Comparison of ENCODE assay signal across 1 cellular context in the genomic region with DNA sequence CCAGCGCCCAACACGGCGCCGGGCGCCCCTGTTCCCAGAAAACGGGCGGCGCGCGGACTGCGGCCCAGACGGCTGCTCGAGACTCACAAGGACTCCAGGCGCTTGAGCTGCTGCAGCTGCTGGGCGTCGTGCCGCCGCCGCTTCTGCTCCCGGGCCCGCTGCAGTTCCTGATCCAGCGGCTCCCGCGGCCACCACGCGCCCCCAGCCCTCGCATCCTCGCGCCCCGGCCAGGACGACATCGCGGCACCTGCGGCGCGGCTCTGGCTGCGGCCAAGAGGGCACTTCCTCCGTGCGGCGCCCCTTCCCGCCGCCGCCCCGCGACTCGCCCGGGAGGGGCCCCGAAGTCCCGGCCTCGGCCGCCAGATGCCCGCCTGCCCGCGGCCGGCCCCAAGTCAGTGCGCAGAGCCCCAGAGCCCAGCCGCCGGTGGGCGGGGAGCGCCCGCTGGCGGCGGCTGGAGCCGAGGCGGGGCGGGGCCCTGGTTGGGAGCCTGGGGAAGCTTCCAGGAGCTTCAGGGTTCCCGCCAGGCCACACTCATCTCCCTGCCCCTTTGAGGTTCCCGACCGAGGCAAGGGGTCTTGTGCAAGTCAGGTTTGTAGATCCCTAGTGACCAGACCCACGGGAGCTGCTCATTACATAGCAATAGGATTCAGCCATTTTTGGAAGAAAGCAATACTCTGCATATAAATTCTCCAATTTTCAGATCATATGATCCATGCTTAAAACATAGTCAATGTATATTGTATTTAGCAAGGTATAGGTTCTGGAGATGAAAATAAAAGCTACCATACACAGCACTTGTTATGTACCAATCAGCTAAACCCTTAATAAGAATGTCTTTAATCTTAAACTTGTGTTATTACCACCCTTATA.
TF ChIP-seq lines count a peak whose summit lies in the region.

No MANE protein-coding gene starts in this region.

TF ChIP-seq in HepG2, 621 proteins besides CTCF, POLR2A, EP300 and RAD21 (continued from another document and continues in another):
- TF ChIP-seq, protein P1, sequence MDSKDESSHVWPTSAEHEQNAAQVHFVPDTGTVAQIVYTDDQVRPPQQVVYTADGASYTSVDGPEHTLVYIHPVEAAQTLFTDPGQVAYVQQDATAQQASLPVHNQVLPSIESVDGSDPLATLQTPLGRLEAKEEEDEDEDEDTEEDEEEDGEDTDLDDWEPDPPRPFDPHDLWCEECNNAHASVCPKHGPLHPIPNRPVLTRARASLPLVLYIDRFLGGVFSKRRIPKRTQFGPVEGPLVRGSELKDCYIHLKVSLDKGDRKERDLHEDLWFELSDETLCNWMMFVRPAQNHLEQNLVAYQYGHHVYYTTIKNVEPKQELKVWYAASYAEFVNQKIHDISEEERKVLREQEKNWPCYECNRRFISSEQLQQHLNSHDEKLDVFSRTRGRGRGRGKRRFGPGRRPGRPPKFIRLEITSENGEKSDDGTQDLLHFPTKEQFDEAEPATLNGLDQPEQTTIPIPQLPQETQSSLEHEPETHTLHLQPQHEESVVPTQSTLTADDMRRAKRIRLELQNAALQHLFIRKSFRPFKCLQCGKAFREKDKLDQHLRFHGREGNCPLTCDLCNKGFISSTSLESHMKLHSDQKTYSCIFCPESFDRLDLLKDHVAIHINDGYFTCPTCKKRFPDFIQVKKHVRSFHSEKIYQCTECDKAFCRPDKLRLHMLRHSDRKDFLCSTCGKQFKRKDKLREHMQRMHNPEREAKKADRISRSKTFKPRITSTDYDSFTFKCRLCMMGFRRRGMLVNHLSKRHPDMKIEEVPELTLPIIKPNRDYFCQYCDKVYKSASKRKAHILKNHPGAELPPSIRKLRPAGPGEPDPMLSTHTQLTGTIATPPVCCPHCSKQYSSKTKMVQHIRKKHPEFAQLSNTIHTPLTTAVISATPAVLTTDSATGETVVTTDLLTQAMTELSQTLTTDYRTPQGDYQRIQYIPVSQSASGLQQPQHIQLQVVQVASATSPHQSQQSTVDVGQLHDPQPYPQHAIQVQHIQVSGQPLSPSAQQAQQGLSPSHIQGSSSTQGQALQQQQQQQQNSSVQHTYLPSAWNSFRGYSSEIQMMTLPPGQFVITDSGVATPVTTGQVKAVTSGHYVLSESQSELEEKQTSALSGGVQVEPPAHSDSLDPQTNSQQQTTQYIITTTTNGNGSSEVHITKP (CRISPR knock-in tag; IDR thresholded peaks at IDR 0.05; ENCODE audit: low read depth) = no peak
- no peak for TF ChIP-seq ZNF660 (CRISPR knock-in tag; IDR thresholded peaks at IDR 0.05; ENCODE audit: borderline replicate concordance, low read depth)
- TF ChIP-seq KDM3A (CRISPR knock-in tag; IDR thresholded peaks at IDR 0.05; ENCODE audit: low read depth) = no peak
- TF ChIP-seq XRCC5 (optimal IDR thresholded peaks at IDR 0.05; ENCODE audit: low read length) = peak; percentile 49
- peak; percentile 79; the same call in 1 of the 2 replicates for TF ChIP-seq ZNF841 (CRISPR knock-in tag; IDR thresholded peaks at IDR 0.05; ENCODE audit: borderline replicate concordance)
- TF ChIP-seq ZFP41 (CRISPR knock-in tag; IDR thresholded peaks at IDR 0.05; ENCODE audit: borderline replicate concordance) = no peak; the same call in 1 of the 2 replicates
- TF ChIP-seq KLF11 (CRISPR knock-in tag; IDR thresholded peaks at IDR 0.05) = no peak
- no peak for TF ChIP-seq MYNN (CRISPR knock-in tag; IDR thresholded peaks at IDR 0.05; ENCODE audit: low read depth)
- TF ChIP-seq, protein P2, sequence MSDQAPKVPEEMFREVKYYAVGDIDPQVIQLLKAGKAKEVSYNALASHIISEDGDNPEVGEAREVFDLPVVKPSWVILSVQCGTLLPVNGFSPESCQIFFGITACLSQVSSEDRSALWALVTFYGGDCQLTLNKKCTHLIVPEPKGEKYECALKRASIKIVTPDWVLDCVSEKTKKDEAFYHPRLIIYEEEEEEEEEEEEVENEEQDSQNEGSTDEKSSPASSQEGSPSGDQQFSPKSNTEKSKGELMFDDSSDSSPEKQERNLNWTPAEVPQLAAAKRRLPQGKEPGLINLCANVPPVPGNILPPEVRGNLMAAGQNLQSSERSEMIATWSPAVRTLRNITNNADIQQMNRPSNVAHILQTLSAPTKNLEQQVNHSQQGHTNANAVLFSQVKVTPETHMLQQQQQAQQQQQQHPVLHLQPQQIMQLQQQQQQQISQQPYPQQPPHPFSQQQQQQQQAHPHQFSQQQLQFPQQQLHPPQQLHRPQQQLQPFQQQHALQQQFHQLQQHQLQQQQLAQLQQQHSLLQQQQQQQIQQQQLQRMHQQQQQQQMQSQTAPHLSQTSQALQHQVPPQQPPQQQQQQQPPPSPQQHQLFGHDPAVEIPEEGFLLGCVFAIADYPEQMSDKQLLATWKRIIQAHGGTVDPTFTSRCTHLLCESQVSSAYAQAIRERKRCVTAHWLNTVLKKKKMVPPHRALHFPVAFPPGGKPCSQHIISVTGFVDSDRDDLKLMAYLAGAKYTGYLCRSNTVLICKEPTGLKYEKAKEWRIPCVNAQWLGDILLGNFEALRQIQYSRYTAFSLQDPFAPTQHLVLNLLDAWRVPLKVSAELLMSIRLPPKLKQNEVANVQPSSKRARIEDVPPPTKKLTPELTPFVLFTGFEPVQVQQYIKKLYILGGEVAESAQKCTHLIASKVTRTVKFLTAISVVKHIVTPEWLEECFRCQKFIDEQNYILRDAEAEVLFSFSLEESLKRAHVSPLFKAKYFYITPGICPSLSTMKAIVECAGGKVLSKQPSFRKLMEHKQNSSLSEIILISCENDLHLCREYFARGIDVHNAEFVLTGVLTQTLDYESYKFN (CRISPR knock-in tag; conservative IDR thresholded peaks at IDR 0.05) = 0 out of 2 replicates have a peak, but pooled peaks have one; percentile 12
- TF ChIP-seq, protein P3, sequence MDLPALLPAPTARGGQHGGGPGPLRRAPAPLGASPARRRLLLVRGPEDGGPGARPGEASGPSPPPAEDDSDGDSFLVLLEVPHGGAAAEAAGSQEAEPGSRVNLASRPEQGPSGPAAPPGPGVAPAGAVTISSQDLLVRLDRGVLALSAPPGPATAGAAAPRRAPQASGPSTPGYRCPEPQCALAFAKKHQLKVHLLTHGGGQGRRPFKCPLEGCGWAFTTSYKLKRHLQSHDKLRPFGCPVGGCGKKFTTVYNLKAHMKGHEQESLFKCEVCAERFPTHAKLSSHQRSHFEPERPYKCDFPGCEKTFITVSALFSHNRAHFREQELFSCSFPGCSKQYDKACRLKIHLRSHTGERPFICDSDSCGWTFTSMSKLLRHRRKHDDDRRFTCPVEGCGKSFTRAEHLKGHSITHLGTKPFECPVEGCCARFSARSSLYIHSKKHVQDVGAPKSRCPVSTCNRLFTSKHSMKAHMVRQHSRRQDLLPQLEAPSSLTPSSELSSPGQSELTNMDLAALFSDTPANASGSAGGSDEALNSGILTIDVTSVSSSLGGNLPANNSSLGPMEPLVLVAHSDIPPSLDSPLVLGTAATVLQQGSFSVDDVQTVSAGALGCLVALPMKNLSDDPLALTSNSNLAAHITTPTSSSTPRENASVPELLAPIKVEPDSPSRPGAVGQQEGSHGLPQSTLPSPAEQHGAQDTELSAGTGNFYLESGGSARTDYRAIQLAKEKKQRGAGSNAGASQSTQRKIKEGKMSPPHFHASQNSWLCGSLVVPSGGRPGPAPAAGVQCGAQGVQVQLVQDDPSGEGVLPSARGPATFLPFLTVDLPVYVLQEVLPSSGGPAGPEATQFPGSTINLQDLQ (CRISPR knock-in tag; IDR thresholded peaks at IDR 0.05) = peak; percentile 59
- TF ChIP-seq RFXANK (CRISPR knock-in tag; IDR thresholded peaks at IDR 0.05) = no peak
- 0 out of 2 replicates have a peak, but pooled peaks have one; percentile 58 for TF ChIP-seq ZSCAN31 (CRISPR knock-in tag; IDR thresholded peaks at IDR 0.05; ENCODE audit: low read depth)
- no peak; the same call in 1 of the 2 replicates for TF ChIP-seq NR2C2 (CRISPR knock-in tag; IDR thresholded peaks at IDR 0.05; ENCODE audit: borderline replicate concordance)
- TF ChIP-seq ZNF761 (CRISPR knock-in tag; conservative IDR thresholded peaks at IDR 0.05) = peak; percentile 76; the same call in 1 of the 2 replicates
- no peak for TF ChIP-seq NR3C1 (CRISPR knock-in tag; IDR thresholded peaks at IDR 0.05)
- no peak for TF ChIP-seq ZNF775 (CRISPR knock-in tag; IDR thresholded peaks at IDR 0.05; ENCODE audit: borderline replicate concordance)
- TF ChIP-seq ZNF563 (CRISPR knock-in tag; IDR thresholded peaks at IDR 0.05) = peak; percentile 91
- no peak; the same call in 1 of the 2 replicates for TF ChIP-seq ZNF772 (CRISPR knock-in tag; IDR thresholded peaks at IDR 0.05)
- no peak for TF ChIP-seq SYNCRIP (IDR thresholded peaks at IDR 0.05; ENCODE audit: insufficient read depth, low read depth, low read length)
- TF ChIP-seq, protein P4, sequence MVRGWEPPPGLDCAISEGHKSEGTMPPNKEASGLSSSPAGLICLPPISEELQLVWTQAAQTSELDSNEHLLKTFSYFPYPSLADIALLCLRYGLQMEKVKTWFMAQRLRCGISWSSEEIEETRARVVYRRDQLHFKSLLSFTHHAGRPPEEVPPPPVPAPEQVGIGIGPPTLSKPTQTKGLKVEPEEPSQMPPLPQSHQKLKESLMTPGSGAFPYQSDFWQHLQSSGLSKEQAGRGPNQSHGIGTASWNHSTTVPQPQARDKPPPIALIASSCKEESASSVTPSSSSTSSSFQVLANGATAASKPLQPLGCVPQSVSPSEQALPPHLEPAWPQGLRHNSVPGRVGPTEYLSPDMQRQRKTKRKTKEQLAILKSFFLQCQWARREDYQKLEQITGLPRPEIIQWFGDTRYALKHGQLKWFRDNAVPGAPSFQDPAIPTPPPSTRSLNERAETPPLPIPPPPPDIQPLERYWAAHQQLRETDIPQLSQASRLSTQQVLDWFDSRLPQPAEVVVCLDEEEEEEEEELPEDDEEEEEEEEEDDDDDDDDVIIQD (CRISPR knock-in tag; IDR thresholded peaks at IDR 0.05; ENCODE audit: low read depth) = 0 out of 2 replicates have a peak, but pooled peaks have one; percentile 11
- peak; percentile 50 for TF ChIP-seq ATF7-NPFF (CRISPR knock-in tag; IDR thresholded peaks at IDR 0.05; ENCODE audit: low read depth)
- TF ChIP-seq CEBPG (CRISPR knock-in tag; IDR thresholded peaks at IDR 0.05) = 0 out of 2 replicates have a peak, but pooled peaks have one; percentile 10
- TF ChIP-seq ZNF703 (CRISPR knock-in tag; IDR thresholded peaks at IDR 0.05; ENCODE audit: borderline replicate concordance) = no peak
- TF ChIP-seq ZSCAN22 (CRISPR knock-in tag; IDR thresholded peaks at IDR 0.05) = peak; percentile 44
- no peak for TF ChIP-seq MTF2 (CRISPR knock-in tag; IDR thresholded peaks at IDR 0.05; ENCODE audit: borderline replicate concordance)
- TF ChIP-seq, protein P5, sequence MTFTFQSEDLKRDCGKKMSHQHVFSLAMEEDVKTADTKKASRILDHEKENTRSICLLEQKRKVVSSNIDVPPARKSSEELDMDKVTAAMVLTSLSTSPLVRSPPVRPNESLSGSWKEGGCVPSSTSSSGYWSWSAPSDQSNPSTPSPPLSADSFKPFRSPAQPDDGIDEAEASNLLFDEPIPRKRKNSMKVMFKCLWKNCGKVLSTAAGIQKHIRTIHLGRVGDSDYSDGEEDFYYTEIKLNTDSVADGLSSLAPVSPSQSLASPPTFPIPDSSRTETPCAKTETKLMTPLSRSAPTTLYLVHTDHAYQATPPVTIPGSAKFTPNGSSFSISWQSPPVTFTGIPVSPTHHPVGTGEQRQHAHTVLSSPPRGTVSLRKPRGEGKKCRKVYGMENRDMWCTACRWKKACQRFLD (CRISPR knock-in tag; IDR thresholded peaks at IDR 0.05; ENCODE audit: borderline replicate concordance) = no peak
- TF ChIP-seq DPF2 (CRISPR knock-in tag; IDR thresholded peaks at IDR 0.05; ENCODE audit: borderline replicate concordance, low read depth) = no peak
- no peak for TF ChIP-seq TCF7L2 (IDR thresholded peaks at IDR 0.05; ENCODE audit: low read depth, low read length)
- no peak for TF ChIP-seq ZNF615 (CRISPR knock-in tag; IDR thresholded peaks at IDR 0.05; ENCODE audit: borderline replicate concordance)
- TF ChIP-seq, protein P6, sequence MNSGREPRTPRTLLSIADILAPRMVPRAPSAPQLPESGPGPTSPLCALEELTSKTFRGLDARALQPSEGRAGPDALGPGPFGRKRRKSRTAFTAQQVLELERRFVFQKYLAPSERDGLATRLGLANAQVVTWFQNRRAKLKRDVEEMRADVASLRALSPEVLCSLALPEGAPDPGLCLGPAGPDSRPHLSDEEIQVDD (CRISPR knock-in tag; IDR thresholded peaks at IDR 0.05; ENCODE audit: borderline replicate concordance) = 0 out of 2 replicates have a peak, but pooled peaks have one; percentile 33
- no peak for TF ChIP-seq ZSCAN20 (CRISPR knock-in tag; IDR thresholded peaks at IDR 0.05; ENCODE audit: borderline replicate concordance)
- no peak for TF ChIP-seq ZNF672 (CRISPR knock-in tag; IDR thresholded peaks at IDR 0.05)
- TF ChIP-seq, protein P7, sequence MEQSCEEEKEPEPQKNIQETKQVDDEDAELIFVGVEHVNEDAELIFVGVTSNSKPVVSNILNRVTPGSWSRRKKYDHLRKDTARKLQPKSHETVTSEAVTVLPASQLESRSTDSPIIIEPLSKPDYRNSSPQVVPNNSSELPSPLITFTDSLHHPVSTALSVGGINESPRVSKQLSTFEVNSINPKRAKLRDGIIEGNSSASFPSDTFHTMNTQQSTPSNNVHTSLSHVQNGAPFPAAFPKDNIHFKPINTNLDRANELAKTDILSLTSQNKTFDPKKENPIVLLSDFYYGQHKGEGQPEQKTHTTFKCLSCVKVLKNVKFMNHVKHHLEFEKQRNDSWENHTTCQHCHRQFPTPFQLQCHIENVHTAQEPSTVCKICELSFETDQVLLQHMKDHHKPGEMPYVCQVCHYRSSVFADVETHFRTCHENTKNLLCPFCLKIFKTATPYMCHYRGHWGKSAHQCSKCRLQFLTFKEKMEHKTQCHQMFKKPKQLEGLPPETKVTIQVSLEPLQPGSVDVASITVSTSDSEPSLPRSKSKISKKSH (CRISPR knock-in tag; IDR thresholded peaks at IDR 0.05; ENCODE audit: borderline replicate concordance) = no peak
- peak; percentile 65; the same call in 1 of the 2 replicates for TF ChIP-seq ZNF230 (CRISPR knock-in tag; IDR thresholded peaks at IDR 0.05)
- TF ChIP-seq, protein P8, sequence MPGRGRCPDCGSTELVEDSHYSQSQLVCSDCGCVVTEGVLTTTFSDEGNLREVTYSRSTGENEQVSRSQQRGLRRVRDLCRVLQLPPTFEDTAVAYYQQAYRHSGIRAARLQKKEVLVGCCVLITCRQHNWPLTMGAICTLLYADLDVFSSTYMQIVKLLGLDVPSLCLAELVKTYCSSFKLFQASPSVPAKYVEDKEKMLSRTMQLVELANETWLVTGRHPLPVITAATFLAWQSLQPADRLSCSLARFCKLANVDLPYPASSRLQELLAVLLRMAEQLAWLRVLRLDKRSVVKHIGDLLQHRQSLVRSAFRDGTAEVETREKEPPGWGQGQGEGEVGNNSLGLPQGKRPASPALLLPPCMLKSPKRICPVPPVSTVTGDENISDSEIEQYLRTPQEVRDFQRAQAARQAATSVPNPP (CRISPR knock-in tag; IDR thresholded peaks at IDR 0.05) = no peak
- TF ChIP-seq, protein P9, sequence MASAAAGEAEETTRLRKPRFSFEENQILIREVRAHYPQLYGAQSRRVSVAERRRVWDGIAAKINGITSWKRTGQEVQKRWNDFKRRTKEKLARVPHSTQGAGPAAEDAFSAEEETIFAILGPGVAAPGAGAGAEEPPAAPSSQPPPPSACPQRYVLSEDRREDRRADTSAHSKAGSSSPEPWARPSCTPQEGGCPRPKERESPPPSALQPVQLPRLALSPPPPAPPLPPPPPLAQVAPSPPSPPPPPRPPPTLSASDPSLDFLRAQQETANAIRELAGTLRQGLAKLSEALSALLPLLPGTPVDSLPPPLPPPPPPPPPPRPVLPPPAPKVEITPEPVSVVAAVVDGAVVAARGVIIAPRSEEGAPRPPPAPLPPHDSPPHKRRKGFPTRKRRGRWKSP (CRISPR knock-in tag; IDR thresholded peaks at IDR 0.05) = no peak
- TF ChIP-seq SMYD3 (CRISPR knock-in tag; IDR thresholded peaks at IDR 0.05) = no peak
- 0 out of 2 replicates have a peak, but pooled peaks have one; percentile 14 for TF ChIP-seq BHLHE40 (IDR thresholded peaks at IDR 0.05; ENCODE audit: low read length)
- TF ChIP-seq JUNB (CRISPR knock-in tag; IDR thresholded peaks at IDR 0.05; ENCODE audit: borderline replicate concordance) = no peak
- TF ChIP-seq ZNF607 (CRISPR knock-in tag; IDR thresholded peaks at IDR 0.05; ENCODE audit: borderline replicate concordance) = peak; percentile 68
- no peak for TF ChIP-seq ZMYM2 (CRISPR knock-in tag; IDR thresholded peaks at IDR 0.05)
